Comparison of ENCODE assay signal across 8 cellular contexts in the genomic region with DNA sequence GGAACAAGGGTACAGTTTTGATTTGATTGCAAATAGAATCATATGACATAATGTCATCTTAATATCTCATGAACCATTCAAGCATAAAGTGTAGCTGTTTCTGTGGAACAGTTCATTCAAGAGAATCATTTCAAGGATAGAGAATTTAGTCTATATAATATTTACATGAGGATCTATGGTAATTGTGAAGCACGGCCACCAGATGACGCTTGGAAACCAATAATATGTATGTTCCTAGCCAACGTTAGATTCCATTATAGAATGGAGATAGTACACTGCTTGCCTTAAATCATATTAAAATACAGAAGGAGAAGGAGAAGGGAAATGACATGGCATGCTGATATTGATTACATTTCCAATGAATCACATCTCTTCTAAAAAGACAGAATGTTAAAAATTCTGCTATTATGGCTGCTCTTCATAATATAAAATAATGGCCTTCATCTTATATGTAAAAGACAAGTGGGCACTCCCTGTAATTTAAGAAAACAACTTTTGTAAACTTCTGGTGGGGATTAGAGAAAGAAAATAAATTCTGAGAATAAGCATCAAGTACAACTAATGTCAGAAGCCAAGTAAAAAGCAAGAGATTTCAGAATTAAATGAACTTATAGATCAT.
A peak's percentile ranks its signal among the peaks of the same experiment; 100 is the strongest.
DNase-seq lines count a peak whose midpoint lies in the region; ATAC-seq and TF ChIP-seq lines count a peak whose summit lies in the region.

No MANE protein-coding gene starts in this region.

- ATAC-seq in GM19452 (IDR thresholded peaks at IDR 0.05; ENCODE audit: unreplicated experiment) = no peak

- no peak overlapping the region for H3K4me3 ChIP-seq in LNCaP clone FGC (ENCODE audit: low read depth, low read length)

- TF ChIP-seq CTCF in LNCaP clone FGC (IDR thresholded peaks at IDR 0.05; ENCODE audit: control insufficient read depth, extremely low read depth, insufficient read depth) = peak; percentile 78

- peak; percentile 35 for DNase-seq in DMS114 treated with DMSO at 0.1 percent for 48 hours (lab: John Stamatoyannopoulos, UW; ENCODE audit: unreplicated experiment)
- peak; percentile 49 for DNase-seq in LNCaP clone FGC (ENCODE audit: low read depth)
- DNase-seq in SHP77 (lab: John Stamatoyannopoulos, UW) = peak; percentile 53 to 67
- DNase-seq in iris pigment epithelial cell (ENCODE audit: low read depth) = peak; percentile 39
- DNase-seq in MV-4-11 (lab: John Stamatoyannopoulos, UW) = no peak
- DNase-seq in GM03348 (ENCODE audit: low spot score) = no peak
- no peak for DNase-seq in hypothalamus (lab: John Stamatoyannopoulos, UW)

Comparison
In these comparisons a context has a peak if more than half of its experiments do, and no peak if none do; other contexts are left out.
1. DNase-seq: peak in DMS114 treated with DMSO at 0.1 percent for 48 hours (single experiment), LNCaP clone FGC (single experiment), SHP77 (2 of 2) and iris pigment epithelial cell (single experiment); none in MV-4-11 (single experiment), GM03348 (single experiment) and hypothalamus (0 of 51).